In genomic region chr2:186518945-186519344, GRCh38 we compare ENCODE assay signal across 1 cellular context.
TF ChIP-seq lines count a peak whose summit lies in the region.

No MANE protein-coding gene starts in this region.

TF ChIP-seq in HEK293, 187 proteins besides CTCF, POLR2A, EP300 and RAD21 (continued from another document):
- TF ChIP-seq PRDM10 (tag by site-specific recombination; IDR thresholded peaks at IDR 0.05) (no peak), GLIS1 (tag by site-specific recombination; IDR thresholded peaks at IDR 0.05) (peak; percentile 61), ZNF10 (tag by site-specific recombination; IDR thresholded peaks at IDR 0.05) (no peak), ZNF37A (tag by site-specific recombination; IDR thresholded peaks at IDR 0.05) (no peak), ZNF600 (tag by site-specific recombination; IDR thresholded peaks at IDR 0.05) (no peak), GFI1B (tag by site-specific recombination; IDR thresholded peaks at IDR 0.05) (no peak), EGR2 (tag by site-specific recombination; IDR thresholded peaks at IDR 0.05; ENCODE audit: low read depth) (no peak), ZNF629 (tag by site-specific recombination; IDR thresholded peaks at IDR 0.05) (peak; percentile 68; the same call in 1 of the 2 replicates)
